ENCODE assay signal across 2 cellular contexts in the genomic region with DNA sequence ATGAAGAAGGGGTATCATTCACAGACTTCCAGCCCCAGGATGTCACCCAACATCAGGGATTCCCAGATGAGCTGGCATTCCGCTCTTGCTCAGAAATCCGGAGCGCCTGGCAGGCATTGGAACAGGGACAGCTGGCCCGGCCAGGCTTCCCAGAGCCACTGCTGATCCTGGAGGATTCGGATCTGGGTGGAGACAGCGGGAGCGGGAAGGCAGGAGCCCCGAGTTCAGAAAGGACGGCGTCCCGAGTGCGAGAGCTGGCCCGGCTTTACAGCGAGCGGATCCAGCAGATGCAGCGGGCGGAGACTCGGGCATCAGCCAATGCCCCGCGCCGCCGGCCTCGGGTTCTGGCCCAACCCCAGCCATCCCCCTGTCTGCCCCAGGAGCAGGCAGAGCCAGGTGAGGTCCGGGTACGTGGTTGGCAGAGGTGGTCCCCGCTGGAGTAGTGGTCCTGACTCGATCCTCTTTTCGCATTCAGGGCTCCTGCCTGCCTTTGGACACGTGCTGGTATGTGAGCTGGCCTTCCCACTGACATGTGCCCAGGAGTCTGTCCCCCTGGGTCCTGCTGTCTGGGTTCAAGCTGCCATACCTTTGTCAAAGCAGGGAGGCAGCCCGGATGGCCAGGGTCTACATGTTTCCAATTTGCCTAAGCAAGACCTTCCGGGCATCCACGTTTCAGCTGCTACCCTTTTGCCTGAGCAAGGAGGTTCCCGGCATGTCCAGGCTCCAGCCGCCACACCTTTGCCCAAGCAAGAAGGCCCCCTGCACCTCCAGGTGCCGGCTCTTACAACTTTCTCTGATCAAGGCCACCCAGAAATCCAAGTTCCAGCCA.
TF ChIP-seq lines count a peak whose summit lies in the region.

No MANE protein-coding gene starts in this region.

TF ChIP-seq in A549, 52 proteins besides CTCF, POLR2A, EP300 and RAD21:
- TF ChIP-seq RFX5 (IDR thresholded peaks at IDR 0.05) (no peak), MAX (IDR thresholded peaks at IDR 0.05) (0 out of 2 replicates have a peak, but pooled peaks have one; percentile 24)

TF ChIP-seq in GM23338, 12 proteins besides CTCF, POLR2A, EP300 and RAD21:
- no peak for TF ChIP-seq ZNF331 (CRISPR knock-in tag; IDR thresholded peaks at IDR 0.05; ENCODE audit: low read depth)
- TF ChIP-seq, protein P1, sequence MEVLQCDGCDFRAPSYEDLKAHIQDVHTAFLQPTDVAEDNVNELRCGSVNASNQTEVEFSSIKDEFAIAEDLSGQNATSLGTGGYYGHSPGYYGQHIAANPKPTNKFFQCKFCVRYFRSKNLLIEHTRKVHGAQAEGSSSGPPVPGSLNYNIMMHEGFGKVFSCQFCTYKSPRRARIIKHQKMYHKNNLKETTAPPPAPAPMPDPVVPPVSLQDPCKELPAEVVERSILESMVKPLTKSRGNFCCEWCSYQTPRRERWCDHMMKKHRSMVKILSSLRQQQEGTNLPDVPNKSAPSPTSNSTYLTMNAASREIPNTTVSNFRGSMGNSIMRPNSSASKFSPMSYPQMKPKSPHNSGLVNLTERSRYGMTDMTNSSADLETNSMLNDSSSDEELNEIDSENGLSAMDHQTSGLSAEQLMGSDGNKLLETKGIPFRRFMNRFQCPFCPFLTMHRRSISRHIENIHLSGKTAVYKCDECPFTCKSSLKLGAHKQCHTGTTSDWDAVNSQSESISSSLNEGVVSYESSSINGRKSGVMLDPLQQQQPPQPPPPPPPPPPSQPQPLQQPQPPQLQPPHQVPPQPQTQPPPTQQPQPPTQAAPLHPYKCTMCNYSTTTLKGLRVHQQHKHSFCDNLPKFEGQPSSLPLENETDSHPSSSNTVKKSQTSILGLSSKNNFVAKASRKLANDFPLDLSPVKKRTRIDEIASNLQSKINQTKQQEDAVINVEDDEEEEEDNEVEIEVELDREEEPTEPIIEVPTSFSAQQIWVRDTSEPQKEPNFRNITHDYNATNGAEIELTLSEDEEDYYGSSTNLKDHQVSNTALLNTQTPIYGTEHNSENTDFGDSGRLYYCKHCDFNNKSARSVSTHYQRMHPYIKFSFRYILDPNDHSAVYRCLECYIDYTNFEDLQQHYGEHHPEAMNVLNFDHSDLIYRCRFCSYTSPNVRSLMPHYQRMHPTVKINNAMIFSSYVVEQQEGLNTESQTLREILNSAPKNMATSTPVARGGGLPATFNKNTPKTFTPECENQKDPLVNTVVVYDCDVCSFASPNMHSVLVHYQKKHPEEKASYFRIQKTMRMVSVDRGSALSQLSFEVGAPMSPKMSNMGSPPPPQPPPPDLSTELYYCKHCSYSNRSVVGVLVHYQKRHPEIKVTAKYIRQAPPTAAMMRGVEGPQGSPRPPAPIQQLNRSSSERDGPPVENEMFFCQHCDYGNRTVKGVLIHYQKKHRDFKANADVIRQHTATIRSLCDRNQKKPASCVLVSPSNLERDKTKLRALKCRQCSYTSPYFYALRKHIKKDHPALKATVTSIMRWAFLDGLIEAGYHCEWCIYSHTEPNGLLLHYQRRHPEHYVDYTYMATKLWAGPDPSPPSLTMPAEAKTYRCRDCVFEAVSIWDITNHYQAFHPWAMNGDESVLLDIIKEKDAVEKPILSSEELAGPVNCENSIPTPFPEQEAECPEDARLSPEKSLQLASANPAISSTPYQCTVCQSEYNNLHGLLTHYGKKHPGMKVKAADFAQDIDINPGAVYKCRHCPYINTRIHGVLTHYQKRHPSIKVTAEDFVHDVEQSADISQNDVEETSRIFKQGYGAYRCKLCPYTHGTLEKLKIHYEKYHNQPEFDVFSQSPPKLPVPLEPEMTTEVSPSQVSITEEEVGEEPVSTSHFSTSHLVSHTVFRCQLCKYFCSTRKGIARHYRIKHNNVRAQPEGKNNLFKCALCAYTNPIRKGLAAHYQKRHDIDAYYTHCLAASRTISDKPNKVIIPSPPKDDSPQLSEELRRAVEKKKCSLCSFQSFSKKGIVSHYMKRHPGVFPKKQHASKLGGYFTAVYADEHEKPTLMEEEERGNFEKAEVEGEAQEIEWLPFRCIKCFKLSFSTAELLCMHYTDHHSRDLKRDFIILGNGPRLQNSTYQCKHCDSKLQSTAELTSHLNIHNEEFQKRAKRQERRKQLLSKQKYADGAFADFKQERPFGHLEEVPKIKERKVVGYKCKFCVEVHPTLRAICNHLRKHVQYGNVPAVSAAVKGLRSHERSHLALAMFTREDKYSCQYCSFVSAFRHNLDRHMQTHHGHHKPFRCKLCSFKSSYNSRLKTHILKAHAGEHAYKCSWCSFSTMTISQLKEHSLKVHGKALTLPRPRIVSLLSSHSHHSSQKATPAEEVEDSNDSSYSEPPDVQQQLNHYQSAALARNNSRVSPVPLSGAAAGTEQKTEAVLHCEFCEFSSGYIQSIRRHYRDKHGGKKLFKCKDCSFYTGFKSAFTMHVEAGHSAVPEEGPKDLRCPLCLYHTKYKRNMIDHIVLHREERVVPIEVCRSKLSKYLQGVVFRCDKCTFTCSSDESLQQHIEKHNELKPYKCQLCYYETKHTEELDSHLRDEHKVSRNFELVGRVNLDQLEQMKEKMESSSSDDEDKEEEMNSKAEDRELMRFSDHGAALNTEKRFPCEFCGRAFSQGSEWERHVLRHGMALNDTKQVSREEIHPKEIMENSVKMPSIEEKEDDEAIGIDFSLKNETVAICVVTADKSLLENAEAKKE (CRISPR knock-in tag; IDR thresholded peaks at IDR 0.05) = no peak
